ENCODE assay signal across 8 cellular contexts in the genomic region with DNA sequence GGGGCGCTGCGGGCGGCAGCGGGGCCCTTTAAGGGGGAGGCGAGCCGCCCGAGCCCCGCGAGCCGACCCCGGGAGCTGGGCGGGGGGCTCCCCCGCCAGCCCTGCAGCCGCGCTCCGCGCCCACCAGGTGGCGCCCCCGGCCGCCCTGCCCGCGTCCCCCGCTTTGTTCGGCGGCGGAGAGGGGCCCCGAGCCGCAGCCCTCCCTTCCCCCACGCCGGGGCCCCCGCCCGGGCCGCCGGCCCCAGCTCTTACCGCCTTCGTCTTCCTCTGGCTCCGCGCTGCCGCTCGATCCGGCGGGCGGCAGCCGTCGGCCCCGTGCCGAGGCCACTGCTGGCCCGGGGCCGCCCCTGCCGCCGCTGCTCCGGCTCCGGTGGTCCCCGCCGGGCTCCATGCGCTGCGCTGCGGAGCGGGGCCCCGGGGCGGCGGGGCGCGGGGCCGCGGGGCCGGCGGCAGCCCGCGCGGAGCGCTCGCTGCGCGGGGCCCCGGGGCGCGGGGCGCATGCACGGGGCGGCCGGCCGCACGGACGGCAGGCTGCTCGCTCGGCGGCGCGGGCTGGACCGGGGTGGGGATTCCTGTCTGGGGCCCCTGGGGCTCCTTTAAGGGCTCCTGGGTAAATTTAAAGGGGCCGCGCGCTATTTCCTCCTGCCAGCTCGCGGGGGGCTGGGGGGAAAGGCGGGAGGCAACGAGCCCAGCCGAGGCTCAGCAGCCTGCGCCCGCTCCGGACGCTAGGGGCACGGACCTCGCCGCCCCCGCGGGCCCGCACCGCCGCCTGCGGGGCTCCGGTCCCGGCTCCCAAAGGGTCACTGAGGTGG. TPM values are rescaled to one million over a fixed set of nuclear protein-coding genes. Genes with fewer than 3 reads are reported as not detected.
DNase-seq lines count a peak whose midpoint lies in the region; ATAC-seq, FAIRE-seq and TF ChIP-seq lines count a peak whose summit lies in the region.

A gene (minus strand): TSS at position 544 of the 812 bp plus-strand sequence. CDS start 153 bp downstream, at position 391.

- H3K27me3 ChIP-seq in GM23338 (ENCODE audit: insufficient read depth) = peaks cover 36% of the 10 kb centered on the region
- no peaks in the 10 kb centered on the region for H3K27me3 ChIP-seq in keratinocyte (ENCODE audit: control insufficient read depth, extremely low read depth, insufficient read depth, low read length)

- no peak for FAIRE-seq in keratinocyte (lab: Jason Lieb, UNC)

- H2AFZ ChIP-seq in GM23338 (peak within 1 kb of the TSS; percentile 78), keratinocyte (ENCODE audit: control insufficient read depth, low read length) (peak within 1 kb of the TSS; percentile 58)

- no peaks in the 10 kb centered on the region for H3K36me3 ChIP-seq in GM23338 (ENCODE audit: insufficient read depth)
- no peaks in the 10 kb centered on the region for H3K36me3 ChIP-seq in keratinocyte (ENCODE audit: control insufficient read depth in 2 of 2, extremely low read depth in 1 of 2, insufficient read depth in 2 of 2, low read length in 2 of 2)

- peak within 1 kb of the TSS; percentile 91 for H3K4me3 Mint-ChIP-seq in GM23338

- peak; percentile 62 for DNase-seq in Daoy (ENCODE audit: low read depth)
- peak; percentile 94 for DNase-seq in GM23338 (ENCODE audit: low spot score)
- peak; percentile 61 for DNase-seq in NCI-H1092 treated with DMSO at 0.1 percent for 48 hours (lab: John Stamatoyannopoulos, UW)
- DNase-seq in caudate nucleus (lab: John Stamatoyannopoulos, UW) = peak in 29 of 61 donors; percentile 13 to 71 (median 36)
- no peak for DNase-seq in keratinocyte (ENCODE audit: low read depth, low spot score)
- DNase-seq in stimulated activated CD4-positive, alpha-beta T cell treated with anti-CD3 and anti-CD28 coated beads, Interleukin-15, amount 100 ng/mL, for 24 hours = peak; percentile 71

- H3K27ac ChIP-seq in GM23338 (ENCODE audit: low read depth) (peak within 1 kb of the TSS; percentile 74), caudate nucleus (ENCODE audit: low read depth, low read length) (peak within 1 kb of the TSS; percentile 53), keratinocyte (ENCODE audit: control insufficient read depth, insufficient read depth, low read length) (peak within 1 kb of the TSS; percentile 54)

- H3K4me1 ChIP-seq in GM23338 (ENCODE audit: insufficient read depth) (peaks cover 37% of the 10 kb centered on the region), keratinocyte (ENCODE audit: control insufficient read depth, extremely low read depth, insufficient read depth, low read length) (peaks cover 8% of the 10 kb centered on the region)

- peaks cover 12% of the 10 kb centered on the region; the same call in 1 of the 2 replicates for H3F3A ChIP-seq in GM23338 (replicated peaks; ENCODE audit: low read depth)

- H3K79me2 ChIP-seq in GM23338 (replicated peaks; ENCODE audit: insufficient read depth) = peaks cover 23% of the 10 kb centered on the region
- peaks cover 3% of the 10 kb centered on the region for H3K79me2 ChIP-seq in keratinocyte (ENCODE audit: control insufficient read depth, insufficient read depth, low read length)

- H3K36me3 Mint-ChIP-seq in GM23338 (ENCODE audit: low read depth) = peaks cover 14% of the 10 kb centered on the region; the same call in 2 of the 3 replicates

- peak within 1 kb of the TSS; percentile 98 for H3K4me2 ChIP-seq in GM23338
- peak within 1 kb of the TSS; percentile 91 for H3K4me2 ChIP-seq in keratinocyte (ENCODE audit: control insufficient read depth, extremely low read depth, insufficient read depth, low read depth, low read length)

- no peaks in the 10 kb centered on the region for H3K9me3 ChIP-seq in keratinocyte (ENCODE audit: control insufficient read depth, low read depth, low read length)

- peak within 1 kb of the TSS; percentile 95 for H3K27ac Mint-ChIP-seq in GM23338

- no peaks in the 10 kb centered on the region for H3K9me2 ChIP-seq in GM23338 (ENCODE audit: insufficient read depth)

- TF ChIP-seq CTCF in GM23338 (conservative IDR thresholded peaks at IDR 0.05; ENCODE audit: low read depth in 2 of 2) (peak; percentile 4 to 71; a peak in 2 of 4 replicates), WI38 (IDR thresholded peaks at IDR 0.05; ENCODE audit: low read depth, low read length) (no peak; the same call in 1 of the 2 replicates), keratinocyte (optimal IDR thresholded peaks at IDR 0.05 in 1 of 3, IDR thresholded peaks at IDR 0.05 in 1 of 3, conservative IDR thresholded peaks at IDR 0.05 in 1 of 3; ENCODE audit: extremely low read depth in 1 of 3, insufficient read depth in 2 of 3, low read length in 3 of 3) (peak in 2 of 3 experiments; percentile 50 to 72)

- H3K9ac ChIP-seq in keratinocyte (ENCODE audit: control insufficient read depth, extremely low read depth, insufficient read depth, low read length) = peak within 1 kb of the TSS; percentile 73

- ATAC-seq in GM23338 = peak; percentile 2
- ATAC-seq in GM21526 (IDR thresholded peaks at IDR 0.05; ENCODE audit: low FRiP score, unreplicated experiment) = no peak

- dilution Hi-C loops in keratinocyte (cut with MboI; ENCODE audit: extremely low pct_ligation_motif_present, low sequenced_read_pairs) = no loop called here

- H3K9me1 ChIP-seq in keratinocyte (ENCODE audit: control insufficient read depth, extremely low read depth, insufficient read depth, low read length) = no peaks in the 10 kb centered on the region

- H3K4me3 ChIP-seq in GM23338 (peak within 1 kb of the TSS; percentile 88), WI38 (ENCODE audit: low read depth, low read length) (peak within 1 kb of the TSS; percentile 91), keratinocyte (ENCODE audit: control insufficient read depth in 2 of 3, extremely low read depth in 1 of 3, insufficient read depth in 2 of 3, low read depth in 1 of 3, low read length in 3 of 3) (peak within 1 kb of the TSS; percentile 56 to 92 (median 91))

- H3K27me3 Mint-ChIP-seq in GM23338 (ENCODE audit: insufficient read depth, low read depth, poor library complexity) = peaks cover 43% of the 10 kb centered on the region

- peaks cover 3% of the 10 kb centered on the region; the same call in 1 of the 3 replicates for H3K9me3 Mint-ChIP-seq in GM23338

- H3K4me1 Mint-ChIP-seq in GM23338 = peaks cover 37% of the 10 kb centered on the region

- peaks cover 12% of the 10 kb centered on the region for H4K20me1 ChIP-seq in GM23338 (replicated peaks; ENCODE audit: insufficient read depth)
- H4K20me1 ChIP-seq in keratinocyte (ENCODE audit: control insufficient read depth, extremely low read depth, insufficient read depth, low read length) = peaks cover 5% of the 10 kb centered on the region

TF ChIP-seq in GM23338, 12 proteins besides CTCF, POLR2A, EP300 and RAD21 (continues in another document):
- TF ChIP-seq JUNB (IDR thresholded peaks at IDR 0.05; ENCODE audit: unreplicated experiment) (no peak), EZH2 (IDR thresholded peaks at IDR 0.05; ENCODE audit: low read depth, unreplicated experiment) (no peak)

RNA-seq across cellular contexts. Expression of the gene that starts here (rescaled TPM):
- total RNA-seq in Daoy (2014; rRNA removed; shearing (Covaris generic)) = 9.4 and 14.0 TPM in 2 replicates
- total RNA-seq in GM23338 (2014; rRNA removed; shearing (Covaris generic)) = 32.1 and 36.6 TPM in 2 replicates
- polyA plus RNA-seq in GM23338 (2016; fragmentation: Nextera tagmentation; extraction: Ambion mirVana) = 8.3 and 8.5 TPM in 2 replicates
- 2.9 to 4.6 TPM (median 3.3 TPM) in 3 replicates for polyA plus RNA-seq in keratinocyte
- polyA plus RNA-seq in keratinocyte (2011; ENCODE audit: low read depth) = 0.46 TPM
- polyA plus RNA-seq in keratinocyte (2011; cell fraction: cytosol; rRNA removed) = 2.3 TPM in 2 replicates
- polyA plus RNA-seq in keratinocyte (2011; cell fraction: nucleus; rRNA removed) = 6.0 and 6.2 TPM in 2 replicates
- polyA plus RNA-seq in keratinocyte (2012; ENCODE audit: low replicate concordance) = 1.3 and 3.9 TPM in 2 replicates
- 1.9 to 3.2 TPM (median 2.7 TPM) in 3 replicates for polyA minus RNA-seq in keratinocyte
- 8.8 TPM for polyA minus RNA-seq in keratinocyte (2011; cell fraction: cytosol; rRNA and poly(A)+ RNA removed)
- 4.2 and 4.6 TPM in 2 replicates for polyA minus RNA-seq in keratinocyte (2011; cell fraction: nucleus; rRNA and poly(A)+ RNA removed)
